ENCODE assay signal across 19 cellular contexts in genomic region chr9:89541798-89542197, GRCh38. TPM values are rescaled to one million over a fixed set of nuclear protein-coding genes. Genes with fewer than 3 reads are reported as not detected.
DNase-seq lines count a peak whose midpoint lies in the region; ATAC-seq, FAIRE-seq and TF ChIP-seq lines count a peak whose summit lies in the region.
"Had no signal": no experiment of that assay in that cellular context is flagged by ENCODE, and none has a peak within 500 bp of the region (broad histone marks: within the 10 kb centered on the region; RNA-seq: fewer than 3 reads in every experiment).

No MANE protein-coding gene starts in this region.

- no peak for TF ChIP-seq CTCF in coronary artery (IDR thresholded peaks at IDR 0.05)

- intact Hi-C loops in sciatic nerve (cut with DNase I): loop anchor here (10.0 kb wide), 1 partner anchor 107 kb away; no protein-coding TSS in a partner anchor
- intact Hi-C loops in aorta (cut with DNase I): loop anchor here (10.0 kb wide), 2 partner anchors 187 to 197 kb away; no protein-coding TSS in a partner anchor

- H3K27ac ChIP-seq in coronary artery: no peak overlapping the region
- no peak overlapping the region for H3K27ac ChIP-seq in aorta (ENCODE audit: low read depth in 1 of 2, low read length in 2 of 2)
- H3K27ac ChIP-seq: colonic mucosa, ovary, skin epidermis had no signal

- FAIRE-seq in GM19239 (lab: Jason Lieb, UNC): peak; percentile 26
- FAIRE-seq: keratinocyte had no signal

- no peaks in the 10 kb centered on the region for H3K36me3 ChIP-seq in aorta (ENCODE audit: control insufficient read depth in 1 of 2, insufficient read depth in 2 of 2, low read length in 1 of 2)
- H3K36me3 ChIP-seq: colonic mucosa, ovary had no signal

- peaks cover 4% of the 10 kb centered on the region for H3K9me3 ChIP-seq in aorta (ENCODE audit: control insufficient read depth, low read length)
- H3K9me3 ChIP-seq: colonic mucosa, ovary had no signal

- no peak for ATAC-seq in sciatic nerve
- no peak for ATAC-seq in HG03469 (IDR thresholded peaks at IDR 0.05; ENCODE audit: unreplicated experiment)
- no peak for ATAC-seq in aorta (ENCODE audit: low FRiP score)

- H3K4me1 ChIP-seq in aorta (ENCODE audit: control insufficient read depth in 1 of 2, insufficient read depth in 2 of 2, low read length in 2 of 2): no peaks in the 10 kb centered on the region
- H3K4me1 ChIP-seq: colonic mucosa had no signal

- DNase-seq in GM19239 (ENCODE audit: insufficient read length, low spot score) (no peak), NAMALWA (ENCODE audit: low spot score) (peak; percentile 67), coronary artery (ENCODE audit: low spot score) (peak; percentile 53), sciatic nerve (ENCODE audit: low spot score) (peak; percentile 21), KG1 (lab: John Stamatoyannopoulos, UW) (no peak), NCI-H226 (no peak), aorta (no peak)
- DNase-seq: activated CD4-positive, alpha-beta T cell treated with anti-CD3 and anti-CD28 coated beads for 4 hours; activated T-cell treated with anti-CD3 and anti-CD28 coated beads, Interleukin-2, amount 50 U/mL, for 24 hours; colonic mucosa; HFFc6; NCI-H2107; NK-92 treated with Interleukin-12 subunit alpha and Interleukin-12 subunit beta, amount 100 ng/mL, for 24 hours; ovary; SIG-M5; T1000 had no signal

- H3K27me3 ChIP-seq in aorta (ENCODE audit: control insufficient read depth in 1 of 2, insufficient read depth in 2 of 2, low read length in 1 of 2): no peaks in the 10 kb centered on the region
- H3K27me3 ChIP-seq: colonic mucosa, ovary had no signal

- WGBS in aorta, 2 donors: 70 to 84% methylated on average over 3 of the region's 3 CpGs

- H3K4me3 ChIP-seq in coronary artery: no peak overlapping the region
- no peak overlapping the region for H3K4me3 ChIP-seq in aorta (ENCODE audit: low read length in 2 of 2)
- H3K4me3 ChIP-seq: colonic mucosa, ovary, skin epidermis had no signal

RNA-seq across cellular contexts. Expression of gene SEMA4D, which starts 43.9 kb away (rescaled TPM):
- total RNA-seq in sciatic nerve: 35.8 TPM
- 10 to 100 TPM; 24.7 to 26.2 TPM for total RNA-seq in aorta
- 1 to 10 TPM; 1.4 to 2.4 TPM for polyA plus RNA-seq in aorta
- total RNA-seq: HFFc6 had no signal

Comparison
In these comparisons a context has a peak if more than half of its experiments do, and no peak if none do; other contexts are left out.
1. DNase-seq: peak in NAMALWA (single experiment), coronary artery (single experiment) and sciatic nerve (single experiment); none in GM19239 (single experiment), KG1 (single experiment), NCI-H226 (single experiment) and aorta (0 of 2).